24 cellular contexts compared by ENCODE assay signal in genomic region chr12:43945983-43946382, GRCh38.
"Had no signal": no experiment of that assay in that cellular context is flagged by ENCODE, and none has a peak within 500 bp of the region (broad histone marks: within the 10 kb centered on the region; RNA-seq: fewer than 3 reads in every experiment).

No MANE protein-coding gene starts in this region.

- H3K9me3 ChIP-seq: colonic mucosa, esophagus squamous epithelium, gastroesophageal sphincter, heart right ventricle, left lung, lower lobe of right lung had no signal

- ATAC-seq: effector memory CD8-positive, alpha-beta T cell; esophagus mucosa; foreskin keratinocyte; gastroesophageal sphincter; heart right ventricle; left cardiac atrium; left lung; left ventricle myocardium superior; lower lobe of right lung; naive thymus-derived CD4-positive, alpha-beta T cell had no signal

- H3K27ac Mint-ChIP-seq: dendritic cell treated with granulocyte-macrophage colony-stimulating factor and Interleukin-4, amounts not matched to agents 40 ng/mL and 50 ng/mL, for 4 days; effector memory CD8-positive, alpha-beta T cell; endodermal cell; memory B cell; naive thymus-derived CD4-positive, alpha-beta T cell had no signal

- DNase-seq: colonic mucosa; cortex of kidney; effector CD8-positive, alpha-beta T cell; effector memory CD8-positive, alpha-beta T cell; endodermal cell; erythroblast; esophagus squamous epithelium; foreskin keratinocyte; glutamatergic neuron; head of caudate nucleus; heart right ventricle; hippocampal formation; left cardiac atrium; left lung; left ventricle myocardium superior; lower lobe of right lung; mesendoderm; midbrain; naive thymus-derived CD4-positive, alpha-beta T cell had no signal

- H3K36me3 ChIP-seq: colonic mucosa, left lung, lower lobe of right lung had no signal

- H3K4me1 ChIP-seq: colonic mucosa, esophagus squamous epithelium, foreskin keratinocyte, gastroesophageal sphincter, heart right ventricle, left lung, lower lobe of right lung had no signal

- H3K4me3 ChIP-seq: colonic mucosa, esophagus squamous epithelium, gastroesophageal sphincter, heart right ventricle, left lung, lower lobe of right lung had no signal

- H3K9me3 Mint-ChIP-seq: dendritic cell treated with granulocyte-macrophage colony-stimulating factor and Interleukin-4, amounts not matched to agents 40 ng/mL and 50 ng/mL, for 4 days; effector memory CD8-positive, alpha-beta T cell; memory B cell had no signal

- H3K27me3 ChIP-seq: colonic mucosa, esophagus squamous epithelium, foreskin keratinocyte, gastroesophageal sphincter, heart right ventricle, left lung had no signal

- H3K27ac ChIP-seq: colonic mucosa, epithelial cell of prostate, esophagus squamous epithelium, foreskin keratinocyte, gastroesophageal sphincter, heart right ventricle, left lung, lower lobe of right lung had no signal
